ENCODE assay signal across 8 cellular contexts in genomic region chr1:10494754-10495474, GRCh38.
DNase-seq lines count a peak whose midpoint lies in the region; ATAC-seq lines count a peak whose summit lies in the region.

No MANE protein-coding gene starts in this region.

- peak overlapping the region; percentile 97 for H3K27ac Mint-ChIP-seq in memory B cell

- no peaks in the 10 kb centered on the region for H3K9me3 ChIP-seq in BLaER1

- H3K27ac ChIP-seq in BLaER1 = no peak overlapping the region; the same call in 1 of the 2 replicates

- H3K27me3 Mint-ChIP-seq in memory B cell = no peaks in the 10 kb centered on the region

- H3K4me1 ChIP-seq in BLaER1 = peaks cover 24% of the 10 kb centered on the region

- H3K36me3 Mint-ChIP-seq in memory B cell = peaks cover 7% of the 10 kb centered on the region

- H3K4me3 Mint-ChIP-seq in memory B cell = peak overlapping the region; percentile 87

- no peaks in the 10 kb centered on the region for H3K27me3 ChIP-seq in BLaER1

- ATAC-seq in HG03378 (IDR thresholded peaks at IDR 0.05; ENCODE audit: unreplicated experiment) (peak; percentile 68), memory B cell (ENCODE audit: low read depth) (peak; percentile 89)

- H3K9me3 Mint-ChIP-seq in memory B cell = no peaks in the 10 kb centered on the region

- peaks cover 22% of the 10 kb centered on the region for H3K4me1 Mint-ChIP-seq in memory B cell

- peak overlapping the region; percentile 43; the same call in 1 of the 2 replicates for H3K9ac ChIP-seq in BLaER1

- H3K4me2 ChIP-seq in BLaER1 = peak overlapping the region; percentile 89

- peak overlapping the region; percentile 57 for H3K4me3 ChIP-seq in BLaER1

- H4K20me1 ChIP-seq in BLaER1 = peaks cover 95% of the 10 kb centered on the region

- H3K36me3 ChIP-seq in BLaER1 = peaks cover 20% of the 10 kb centered on the region

- DNase-seq in GM19238 (ENCODE audit: insufficient read length, low spot score) (peak; percentile 78), NCI-H526 treated with DMSO at 0.1 percent for 48 hours (lab: John Stamatoyannopoulos, UW) (peak; percentile 21), memory B cell (ENCODE audit: low spot score in 2 of 2) (peak; percentile 76 to 86)
- peak; percentile 68 to 73 for DNase-seq in activated CD4-positive, alpha-beta T cell treated with anti-CD3 and anti-CD28 coated beads, Interleukin-2, amount 50 U/mL, for 24 hours (ENCODE audit: low read depth in 1 of 2, low spot score in 1 of 2)
- peak; percentile 67 for DNase-seq in effector CD4-positive, alpha-beta T cell
- peak; percentile 73 for DNase-seq in stimulated activated CD8-positive, alpha-beta memory T cell treated with anti-CD3 and anti-CD28 coated beads, Interleukin-12 subunit alpha, Interleukin-12 subunit beta, amount 100 ng/mL, for 1 hour (ENCODE audit: low read depth)

Comparison
In these comparisons a context has a peak if more than half of its experiments do, and no peak if none do; other contexts are left out.
1. DNase-seq: peak in every context shown above with its lines; median percentile 81 in memory B cell; 78 in GM19238; 73 in stimulated activated CD8-positive, alpha-beta memory T cell treated with anti-CD3 and anti-CD28 coated beads, Interleukin-12 subunit alpha, Interleukin-12 subunit beta, amount 100 ng/mL, for 1 hour; 70 in activated CD4-positive, alpha-beta T cell treated with anti-CD3 and anti-CD28 coated beads, Interleukin-2, amount 50 U/mL, for 24 hours; 67 in effector CD4-positive, alpha-beta T cell; 21 in NCI-H526 treated with DMSO at 0.1 percent for 48 hours.